8 cellular contexts compared by ENCODE assay signal in the genomic region with DNA sequence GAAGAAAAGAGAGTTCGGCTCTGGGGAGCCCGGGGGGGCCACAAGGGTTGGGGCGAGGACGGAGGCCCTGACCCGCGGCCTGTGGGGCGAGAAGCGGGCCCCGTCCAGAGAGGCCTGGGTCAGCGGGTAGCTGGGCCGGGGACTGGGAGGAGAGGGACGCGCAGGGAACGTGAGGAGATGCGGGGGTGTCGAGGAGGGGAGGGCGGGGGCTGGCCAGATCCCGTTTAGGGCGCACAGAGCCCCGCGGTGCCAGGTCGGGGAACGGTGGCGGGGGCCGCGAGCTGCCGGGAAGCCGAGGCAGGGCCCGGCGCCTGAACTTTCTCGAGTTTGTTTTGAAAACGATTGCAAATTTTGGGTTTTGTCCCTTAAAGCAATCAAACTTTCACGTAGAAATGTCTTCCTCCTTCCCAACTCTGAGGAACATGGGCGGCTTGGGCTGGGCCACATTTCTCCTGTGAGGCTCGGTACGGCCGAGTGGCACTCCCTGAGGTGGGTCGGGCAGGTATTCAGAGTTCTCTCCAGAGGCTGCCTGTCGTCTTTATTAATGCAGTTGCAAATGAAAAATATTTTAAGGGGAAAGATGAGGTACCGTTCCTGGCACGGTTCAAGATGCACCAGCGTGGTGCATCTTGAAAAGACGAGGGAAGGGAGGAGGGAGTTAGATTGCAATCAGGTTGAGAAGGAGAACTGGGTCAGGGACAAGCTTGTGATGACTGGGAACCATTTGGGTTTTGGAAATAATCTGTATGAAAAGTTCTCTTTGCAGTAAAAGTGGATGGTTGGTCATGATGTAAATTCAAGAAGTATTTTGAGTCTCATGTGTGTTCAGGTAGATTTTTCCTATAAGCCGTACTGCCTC. TPM values are rescaled to one million over a fixed set of nuclear protein-coding genes. Genes with fewer than 3 reads are reported as not detected.
DNase-seq lines count a peak whose midpoint lies in the region; ATAC-seq and TF ChIP-seq lines count a peak whose summit lies in the region.

No MANE protein-coding gene starts in this region.

- peaks cover 2% of the 10 kb centered on the region for H3K79me2 ChIP-seq in parathyroid adenoma

- H3K27me3 ChIP-seq in cardiac muscle cell (no peaks in the 10 kb centered on the region), parathyroid adenoma (ENCODE audit: control insufficient read depth, insufficient read depth, low read length) (no peaks in the 10 kb centered on the region)

- DNase-seq in GM10248 (ENCODE audit: extremely low spot score) (peak; percentile 48), LoVo (ENCODE audit: low spot score) (peak; percentile 32), cardiac muscle cell (ENCODE audit: low read depth in 1 of 2, low spot score in 1 of 2) (peak; percentile 28 to 36), GOT3 (lab: John Stamatoyannopoulos, UW) (no peak)
- DNase-seq in effector CD4-positive, alpha-beta T cell: no peak

- peaks cover 45% of the 10 kb centered on the region for H3K4me1 ChIP-seq in cardiac muscle cell (ENCODE audit: low read depth)
- peaks cover 3% of the 10 kb centered on the region for H3K4me1 ChIP-seq in parathyroid adenoma

- ATAC-seq in activated T-helper 17 cell treated with anti-CD3 and anti-CD28 coated beads, Interleukin-2, amount 50 U/mL, for 72 hours (replicated peaks): peak; percentile 8
- no peak for ATAC-seq in HG02642 (IDR thresholded peaks at IDR 0.05; ENCODE audit: poor library complexity, unreplicated experiment)

- H3K36me3 ChIP-seq in cardiac muscle cell (no peaks in the 10 kb centered on the region), parathyroid adenoma (ENCODE audit: control insufficient read depth, insufficient read depth, low read length) (no peaks in the 10 kb centered on the region)

- no peaks in the 10 kb centered on the region for H3K9me3 Mint-ChIP-seq in activated T-helper 17 cell treated with anti-CD3 and anti-CD28 coated beads, Interleukin-2, amount 50 U/mL, for 72 hours

- no peaks in the 10 kb centered on the region for H3K27me3 Mint-ChIP-seq in activated T-helper 17 cell treated with anti-CD3 and anti-CD28 coated beads, Interleukin-2, amount 50 U/mL, for 72 hours

- H3K4me3 Mint-ChIP-seq in activated T-helper 17 cell treated with anti-CD3 and anti-CD28 coated beads, Interleukin-2, amount 50 U/mL, for 72 hours: peak overlapping the region; percentile 96

- peaks cover 29% of the 10 kb centered on the region for H3K4me1 Mint-ChIP-seq in activated T-helper 17 cell treated with anti-CD3 and anti-CD28 coated beads, Interleukin-2, amount 50 U/mL, for 72 hours

- peak overlapping the region; percentile 77 for H3K4me2 ChIP-seq in parathyroid adenoma (ENCODE audit: low read length)

- peak overlapping the region; percentile 69 for H3K9ac ChIP-seq in parathyroid adenoma

- peak overlapping the region; percentile 94 for H3K27ac Mint-ChIP-seq in activated T-helper 17 cell treated with anti-CD3 and anti-CD28 coated beads, Interleukin-2, amount 50 U/mL, for 72 hours

- POLR2A ChIA-PET in GM10248 (lab: Yijun Ruan, JAX): no interaction called here

- TF ChIP-seq CTCF in GM10248 (IDR thresholded peaks at IDR 0.05; ENCODE audit: control extremely low read depth, extremely low read depth, low read depth, missing control alignments) (no peak), cardiac muscle cell (IDR thresholded peaks at IDR 0.05; ENCODE audit: low read depth, low read length) (no peak), parathyroid adenoma (IDR thresholded peaks at IDR 0.05) (no peak)

- CTCF ChIA-PET in GM10248 (lab: Yijun Ruan, JAX): no interaction called here

- peak overlapping the region; percentile 83 for H3K27ac ChIP-seq in cardiac muscle cell
- H3K27ac ChIP-seq in parathyroid adenoma: peak overlapping the region; percentile 26

- H2AFZ ChIP-seq in parathyroid adenoma: peak overlapping the region; percentile 96

- H3K4me3 ChIP-seq in cardiac muscle cell (peak overlapping the region; percentile 97), parathyroid adenoma (ENCODE audit: low read depth, low read length) (peak overlapping the region; percentile 99)

- H3K36me3 Mint-ChIP-seq in activated T-helper 17 cell treated with anti-CD3 and anti-CD28 coated beads, Interleukin-2, amount 50 U/mL, for 72 hours (ENCODE audit: low read depth): peaks cover 22% of the 10 kb centered on the region

- H3K9me3 ChIP-seq in cardiac muscle cell (ENCODE audit: low read depth) (no peaks in the 10 kb centered on the region), parathyroid adenoma (ENCODE audit: control insufficient read depth, low read length) (no peaks in the 10 kb centered on the region)

RNA-seq across cellular contexts. Expression of a gene that starts 1.0 kb away (rescaled TPM):
- 10 to 100 TPM; 23.0 to 30.3 TPM for total RNA-seq in activated T-helper 17 cell treated with anti-CD3 and anti-CD28 coated beads, Interleukin-2, amount 50 U/mL, for 72 hours
- total RNA-seq in cardiac muscle cell: 36.8 and 38.5 TPM in 2 replicates
- polyA plus RNA-seq in cardiac muscle cell: 49.9 and 55.8 TPM in 2 replicates

Comparison
In these comparisons a context has a peak if more than half of its experiments do, and no peak if none do; other contexts are left out.
1. DNase-seq: peak in GM10248 (single experiment), LoVo (single experiment) and cardiac muscle cell (2 of 2); none in GOT3 (single experiment) and effector CD4-positive, alpha-beta T cell (single experiment).